26 cellular contexts compared by ENCODE assay signal in genomic region chr19:21750586-21751128, GRCh38.
"Had no signal": no experiment of that assay in that cellular context is flagged by ENCODE, and none has a peak within 500 bp of the region (broad histone marks: within the 10 kb centered on the region; RNA-seq: fewer than 3 reads in every experiment).

No MANE protein-coding gene starts in this region.

- FAIRE-seq: colon, islet of Langerhans, urothelium cell line had no signal

- H3K27me3 ChIP-seq: body of pancreas, esophagus squamous epithelium, neutrophil, transverse colon had no signal

- H3K27ac ChIP-seq: body of pancreas, epithelial cell of prostate, esophagus squamous epithelium, neutrophil, prostate gland, transverse colon had no signal

- H3K9me3 ChIP-seq: body of pancreas, prostate gland had no signal

- H3K4me3 ChIP-seq: body of pancreas, esophagus squamous epithelium, prostate gland, smooth muscle cell, transverse colon had no signal

- H3K4me1 ChIP-seq: body of pancreas, esophagus squamous epithelium, prostate gland, transverse colon had no signal

- DNase-seq: activated CD4-positive, alpha-beta memory T cell treated with anti-CD3 and anti-CD28 coated beads for 36 hours; activated CD4-positive, alpha-beta T cell treated with anti-CD3 and anti-CD28 coated beads, Interleukin-2, amount 10 ng/mL, durations not matched to agents 24 days and 14 days; activated CD4-positive, CD25-positive, alpha-beta regulatory T cell treated with anti-CD3 and anti-CD28 coated beads, Interleukin-2, amount 50 U/mL, for 72 hours; activated CD8-positive, alpha-beta memory T cell treated with anti-CD3 and anti-CD28 coated beads, Interleukin-2, amount 50 U/mL, for 4 hours; activated naive CD4-positive, alpha-beta T cell; activated T-cell treated with anti-CD3 and anti-CD28 coated beads, Interleukin-2, amount 50 U/mL, for 24 hours; body of pancreas; dermis blood vessel endothelial cell; effector CD4-positive, alpha-beta T cell; esophagus squamous epithelium; foreskin melanocyte; mammary epithelial cell; naive B cell; nephron progenitor cell; stimulated activated CD4-positive, alpha-beta T cell treated with anti-CD3 and anti-CD28 coated beads, Interleukin-1b, Interleukin-23, amount 100 ng/mL, for 48 hours; stimulated activated naive B cell treated with anti-CD40 and anti-IgM and Interleukin-4, amounts not matched to agents 10 μg/mL and 1 μg/mL and 100 μg/mL, for 72 hours; T-helper 2 cell; transverse colon had no signal

- ATAC-seq: activated naive CD4-positive, alpha-beta T cell treated with anti-CD3 and anti-CD28 coated beads, Interleukin-2, amount 50 U/mL, for 72 hours; body of pancreas; stimulated activated naive B cell treated with anti-CD40 and anti-IgM and Interleukin-4, amounts not matched to agents 10 μg/mL and 1 μg/mL and 100 μg/mL, for 72 hours had no signal

- H3K4me2 ChIP-seq: smooth muscle cell had no signal
